8 cellular contexts compared by ENCODE assay signal in the genomic region with DNA sequence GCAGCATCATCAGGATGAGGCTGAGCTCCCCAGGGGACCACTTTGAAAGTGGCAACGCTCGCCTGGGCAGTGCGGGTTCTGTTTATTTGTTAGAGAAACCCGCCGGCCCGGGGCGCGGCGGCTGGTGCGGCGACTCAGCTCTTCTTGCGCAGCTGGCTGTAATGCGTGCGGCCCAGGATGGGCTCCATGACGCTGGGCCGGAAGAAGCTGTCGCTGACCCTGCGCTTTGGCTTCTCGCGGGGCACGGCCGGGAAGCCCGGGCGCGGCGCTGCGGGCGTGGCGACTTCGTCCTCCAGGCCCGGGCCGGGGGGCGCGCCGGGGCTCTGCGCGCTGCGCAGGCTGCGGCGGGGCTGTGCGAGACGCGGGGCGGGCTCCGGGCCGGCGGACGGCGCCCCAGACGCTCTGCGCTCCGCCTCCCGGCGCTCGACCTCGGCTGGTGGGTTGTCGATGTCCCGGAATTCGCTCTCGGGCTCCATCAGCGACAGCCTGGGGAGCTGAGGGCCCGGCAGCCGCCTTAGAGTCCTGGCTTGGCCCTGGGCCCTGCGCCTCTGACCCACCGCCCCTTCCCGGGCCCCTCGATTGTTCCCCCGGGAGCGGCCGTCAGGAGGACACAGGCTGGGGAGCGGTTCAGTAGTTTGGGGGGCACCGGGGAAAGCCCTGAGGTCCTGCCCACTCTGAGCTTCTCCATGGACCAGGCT. TPM values are rescaled to one million over a fixed set of nuclear protein-coding genes. Genes with fewer than 3 reads are reported as not detected.
A peak's percentile ranks its signal among the peaks of the same experiment; 100 is the strongest.
DNase-seq lines count a peak whose midpoint lies in the region; ATAC-seq and TF ChIP-seq lines count a peak whose summit lies in the region.

No MANE protein-coding gene starts in this region.

- H3K27me3 Mint-ChIP-seq in T-helper 17 cell, result peaks cover 44% of the 10 kb centered on the region

- no peak for TF ChIP-seq CTCF in WERI-Rb-1 (IDR thresholded peaks at IDR 0.05; ENCODE audit: low read depth, low read length)
- TF ChIP-seq CTCF in osteoblast (IDR thresholded peaks at IDR 0.05; ENCODE audit: extremely low read depth, low read depth, low read length), result no peak

- H4K20me1 ChIP-seq in osteoblast (ENCODE audit: insufficient read depth, low read length), result no peaks in the 10 kb centered on the region

- H3K4me3 ChIP-seq in HAP-1 (peak overlapping the region; percentile 17), WERI-Rb-1 (ENCODE audit: low read depth, low read length) (peak overlapping the region; percentile 42), osteoblast (ENCODE audit: insufficient read depth, low read length) (peak overlapping the region; percentile 63)

- H3K27me3 ChIP-seq in HAP-1 (ENCODE audit: low read depth), result no peaks in the 10 kb centered on the region
- peaks cover 3% of the 10 kb centered on the region for H3K27me3 ChIP-seq in WERI-Rb-1 (ENCODE audit: insufficient read depth, low read depth, severe bottlenecking)
- no peaks in the 10 kb centered on the region for H3K27me3 ChIP-seq in osteoblast (ENCODE audit: insufficient read depth, low read length)

- H3K4me1 Mint-ChIP-seq in T-helper 17 cell, result peaks cover 6% of the 10 kb centered on the region

- peak overlapping the region; percentile 79 for H3K4me2 ChIP-seq in osteoblast (ENCODE audit: insufficient read depth, low read length)

- H3K4me3 Mint-ChIP-seq in T-helper 17 cell, result no peak overlapping the region

- peaks cover 3% of the 10 kb centered on the region for H3K36me3 Mint-ChIP-seq in T-helper 17 cell (ENCODE audit: low read depth)

- H3K27ac ChIP-seq in WERI-Rb-1, result 0 out of 2 replicates have a peak overlapping the region, but pooled peaks have one; percentile 26
- H3K27ac ChIP-seq in osteoblast (ENCODE audit: low read depth, low read length), result peak overlapping the region; percentile 45

- H3K9me3 ChIP-seq in HAP-1, result no peaks in the 10 kb centered on the region
- no peaks in the 10 kb centered on the region for H3K9me3 ChIP-seq in WERI-Rb-1 (ENCODE audit: severe bottlenecking)
- H3K9me3 ChIP-seq in osteoblast (ENCODE audit: low read depth, low read length), result no peaks in the 10 kb centered on the region
- no peaks in the 10 kb centered on the region for H3K9me3 ChIP-seq in T-helper 17 cell (ENCODE audit: control insufficient read depth, low read length, poor library complexity, severe bottlenecking)

- H3K27ac Mint-ChIP-seq in T-helper 17 cell, result no peak overlapping the region

- DNase-seq in Ammon's horn (ENCODE audit: low spot score) (peak; percentile 18), HAP-1 (ENCODE audit: low spot score in 2 of 2) (peak in 1 of 2 experiments; percentile 61), WERI-Rb-1 (peak; percentile 56), glomerular visceral epithelial cell (ENCODE audit: extremely low spot score) (peak; percentile 29), osteoblast (ENCODE audit: insufficient read length, low spot score, missing footprints) (peak; percentile 97), T-helper 17 cell (no peak)

- ATAC-seq in T-helper 17 cell, result no peak
- no peak for ATAC-seq in GM19023 (IDR thresholded peaks at IDR 0.05; ENCODE audit: unreplicated experiment)
- ATAC-seq in GM19467 (IDR thresholded peaks at IDR 0.05; ENCODE audit: unreplicated experiment), result no peak

- peak overlapping the region; percentile 84 for H2AFZ ChIP-seq in osteoblast (ENCODE audit: low read length)

- in situ Hi-C loops in HAP-1 (cut with MboI; ENCODE audit: low sequenced_read_pairs), result no loop called here

- H3K36me3 ChIP-seq in HAP-1 (replicated peaks) (no peaks in the 10 kb centered on the region), WERI-Rb-1 (no peaks in the 10 kb centered on the region), osteoblast (ENCODE audit: insufficient read depth, low read length) (no peaks in the 10 kb centered on the region)

- H3K4me1 ChIP-seq in HAP-1 (peaks cover 4% of the 10 kb centered on the region; the same call in 1 of the 2 replicates), osteoblast (ENCODE audit: insufficient read depth, low read length) (peaks cover 27% of the 10 kb centered on the region)

- no peaks in the 10 kb centered on the region for H3K79me2 ChIP-seq in osteoblast (ENCODE audit: insufficient read depth, low read length)

RNA-seq across cellular contexts. Expression of gene KIF7, which starts 10.3 kb away (rescaled TPM):
- total RNA-seq in osteoblast, result 10.6 and 12.3 TPM in 2 replicates
- total RNA-seq in T-helper 17 cell, result under 1 TPM; 0.05 to 0.10 TPM

RNA-seq across cellular contexts. Expression of gene PLIN1, which starts 13.6 kb away (rescaled TPM):
- total RNA-seq in osteoblast, result under 0.01 TPM in 1 of 2 replicates, not detected in the other
- total RNA-seq in T-helper 17 cell, result under 1 TPM; 0.10 to 0.12 TPM

RNA-seq across cellular contexts. Expression of gene PEX11A, which starts 25.0 kb away (rescaled TPM):
- total RNA-seq in osteoblast (4.0 and 5.0 TPM in 2 replicates), T-helper 17 cell (under 1 TPM; 0.16 to 0.37 TPM)

RNA-seq across cellular contexts. Expression of gene WDR93, which starts 25.0 kb away (rescaled TPM):
- under 0.01 and 0.36 TPM in 2 replicates for total RNA-seq in osteoblast
- under 1 TPM in 1 of 2 donors, not detected in 1; 0.18 TPM for total RNA-seq in T-helper 17 cell

Comparison
In these comparisons a context has a peak if more than half of its experiments do, and no peak if none do; other contexts are left out.
1. DNase-seq: peak in Ammon's horn (single experiment), WERI-Rb-1 (single experiment), glomerular visceral epithelial cell (single experiment) and osteoblast (single experiment); none in T-helper 17 cell (0 of 3).
2. RNA of gene KIF7, which starts 10.3 kb away (total RNA-seq): 10.6 to 12.3 TPM in osteoblast; 0.05 to 0.10 TPM in T-helper 17 cell; every median in the first group is over 10 times any median in the second.
3. Peak in every context shown above with its lines, with median percentiles within 50 percentile points of each other: H3K4me3 ChIP-seq.